15 cellular contexts compared by ENCODE assay signal in the genomic region with DNA sequence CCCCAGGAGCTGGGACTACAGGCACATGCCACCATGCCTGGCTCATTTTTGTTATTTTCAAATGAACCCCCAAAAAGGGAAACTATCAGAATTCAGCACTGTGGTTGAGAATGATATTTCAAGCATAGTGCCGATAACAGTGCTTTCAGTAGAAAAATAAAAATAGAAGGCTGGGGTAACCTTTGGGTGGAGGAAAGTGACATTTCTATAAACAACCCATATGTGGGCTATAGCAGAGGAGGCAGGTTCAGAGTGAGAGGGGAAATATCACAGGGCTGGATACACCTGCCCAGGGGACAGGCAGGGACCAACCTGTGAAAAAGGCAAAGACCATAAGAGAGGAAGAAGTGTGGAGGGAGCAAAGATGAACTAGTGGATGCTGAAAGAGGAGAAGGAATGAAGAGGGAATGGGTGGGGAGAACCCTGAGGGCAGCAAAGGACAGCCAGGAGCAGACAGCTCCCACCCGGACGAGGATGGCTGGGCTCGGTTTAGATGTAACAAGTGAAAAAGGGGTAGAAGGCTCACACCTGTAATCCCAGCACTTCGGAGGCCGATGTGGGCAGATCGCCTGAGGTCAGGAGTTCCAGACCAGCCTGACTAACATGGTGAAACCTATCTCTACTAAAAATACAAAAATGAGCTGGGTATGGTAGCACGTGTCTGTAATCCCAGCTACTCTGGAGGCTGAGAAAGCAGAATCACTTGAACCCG. TPM values are rescaled to one million over a fixed set of nuclear protein-coding genes. Genes with fewer than 3 reads are reported as not detected.
DNase-seq lines count a peak whose midpoint lies in the region; ATAC-seq and TF ChIP-seq lines count a peak whose summit lies in the region.
"Had no signal": no experiment of that assay in that cellular context is flagged by ENCODE, and none has a peak within 500 bp of the region (broad histone marks: within the 10 kb centered on the region; RNA-seq: fewer than 3 reads in every experiment).

No MANE protein-coding gene starts in this region.

- no peaks in the 10 kb centered on the region for H3F3A ChIP-seq in GM23338 (replicated peaks; ENCODE audit: low read depth)

- H3K4me2 ChIP-seq in mesenchymal stem cell (ENCODE audit: low read length, poor library complexity, severe bottlenecking): no peak overlapping the region
- H3K4me2 ChIP-seq in GM23338: no peak overlapping the region

- H2BK120ac ChIP-seq in mesenchymal stem cell (ENCODE audit: low read depth, low read length): no peak overlapping the region

- DNase-seq in T-helper 17 cell: no peak
- DNase-seq in mesenchymal stem cell: no peak
- DNase-seq in GM23338 (ENCODE audit: low spot score): no peak
- no peak for DNase-seq in cortex of kidney (lab: John Stamatoyannopoulos, UW)
- DNase-seq in hepatic stellate cell (ENCODE audit: low spot score): no peak
- DNase-seq: activated CD4-positive, alpha-beta T cell treated with anti-CD3 and anti-CD28 coated beads for 4 hours; amygdala; DMS79; H7; hippocampal formation; NCI-H2029 treated with DMSO at 0.1 percent for 48 hours; NCI-H524 treated with DMSO at 0.1 percent for 48 hours had no signal

- H3K14ac ChIP-seq in mesenchymal stem cell (ENCODE audit: low read length in 2 of 2): no peak overlapping the region

- peaks cover 41% of the 10 kb centered on the region for H3K4me1 Mint-ChIP-seq in T-helper 17 cell
- peaks cover 9% of the 10 kb centered on the region; the same call in 2 of the 3 replicates for H3K4me1 Mint-ChIP-seq in GM23338

- H2AK5ac ChIP-seq in mesenchymal stem cell (ENCODE audit: low read length, severe bottlenecking): no peak overlapping the region

- H3K18ac ChIP-seq in mesenchymal stem cell (ENCODE audit: low read depth in 1 of 2, low read length in 2 of 2): no peak overlapping the region

- no peaks in the 10 kb centered on the region for H3K79me2 ChIP-seq in GM23338 (replicated peaks; ENCODE audit: insufficient read depth)

- H3K27ac ChIP-seq in mesenchymal stem cell (ENCODE audit: low read length, poor library complexity, severe bottlenecking) (no peak overlapping the region), GM23338 (ENCODE audit: low read depth) (no peak overlapping the region)

- no peak overlapping the region for H3K4ac ChIP-seq in mesenchymal stem cell (ENCODE audit: low read depth in 1 of 2, low read length in 2 of 2)

- 91% methylated on average over 9 of the region's 9 CpGs for WGBS in mesenchymal stem cell

- peak overlapping the region; percentile 41 for H3K4me3 Mint-ChIP-seq in T-helper 17 cell
- H3K4me3 Mint-ChIP-seq in GM23338: no peak overlapping the region

- H3K4me1 ChIP-seq in mesenchymal stem cell (ENCODE audit: control insufficient read depth, insufficient read depth, low read depth, low read length): no peaks in the 10 kb centered on the region
- H3K4me1 ChIP-seq in GM23338 (ENCODE audit: insufficient read depth): no peaks in the 10 kb centered on the region

- peaks cover 2% of the 10 kb centered on the region for H3K36me3 Mint-ChIP-seq in T-helper 17 cell (ENCODE audit: low read depth)
- H3K36me3 Mint-ChIP-seq in GM23338 (ENCODE audit: low read depth): no peaks in the 10 kb centered on the region

- H3K9me3 ChIP-seq in T-helper 17 cell (ENCODE audit: control insufficient read depth, low read length, poor library complexity, severe bottlenecking): no peaks in the 10 kb centered on the region
- H3K9me3 ChIP-seq in mesenchymal stem cell (ENCODE audit: control insufficient read depth, low read length): peaks cover 2% of the 10 kb centered on the region

- H3K27me3 Mint-ChIP-seq in T-helper 17 cell (peaks cover 7% of the 10 kb centered on the region), GM23338 (ENCODE audit: insufficient read depth, low read depth, poor library complexity) (peaks cover 5% of the 10 kb centered on the region)

- H2AFZ ChIP-seq in mesenchymal stem cell (ENCODE audit: low read depth, low read length): peak overlapping the region; percentile 23
- H2AFZ ChIP-seq in GM23338: no peak overlapping the region; the same call in 1 of the 2 replicates

- H4K20me1 ChIP-seq in GM23338 (replicated peaks; ENCODE audit: insufficient read depth): no peaks in the 10 kb centered on the region

- no peak for TF ChIP-seq CTCF in GM23338 (conservative IDR thresholded peaks at IDR 0.05; ENCODE audit: low read depth in 2 of 2)

- H3K4me3 ChIP-seq in mesenchymal stem cell (ENCODE audit: insufficient read depth in 1 of 2, low read depth in 1 of 2, low read length in 2 of 2) (no peak overlapping the region), GM23338 (no peak overlapping the region)

- no peaks in the 10 kb centered on the region for H3K9me3 Mint-ChIP-seq in GM23338

- no peak overlapping the region for H4K91ac ChIP-seq in mesenchymal stem cell (ENCODE audit: low read length)

- no peaks in the 10 kb centered on the region for H3K36me3 ChIP-seq in mesenchymal stem cell (ENCODE audit: control insufficient read depth in 1 of 2, insufficient read depth in 2 of 2, low read depth in 1 of 2, low read length in 2 of 2)
- H3K36me3 ChIP-seq in GM23338 (ENCODE audit: insufficient read depth): no peaks in the 10 kb centered on the region

- no peak overlapping the region for H3K9ac ChIP-seq in mesenchymal stem cell (ENCODE audit: low read length)

- no peak overlapping the region for H2BK12ac ChIP-seq in mesenchymal stem cell (ENCODE audit: low read length in 2 of 2)

- H3K27ac Mint-ChIP-seq in T-helper 17 cell: no peak overlapping the region
- no peak overlapping the region for H3K27ac Mint-ChIP-seq in GM23338

- H3K27me3 ChIP-seq in mesenchymal stem cell (ENCODE audit: control insufficient read depth in 1 of 2, insufficient read depth in 1 of 2, low read length in 2 of 2) (no peaks in the 10 kb centered on the region), GM23338 (ENCODE audit: insufficient read depth) (no peaks in the 10 kb centered on the region)

- H2BK5ac ChIP-seq in mesenchymal stem cell (ENCODE audit: low read depth, low read length, poor library complexity, severe bottlenecking): no peak overlapping the region

- no peak overlapping the region for H4K8ac ChIP-seq in mesenchymal stem cell (ENCODE audit: low read length)

- no peaks in the 10 kb centered on the region for H3K79me1 ChIP-seq in mesenchymal stem cell (replicated peaks; ENCODE audit: low read length, poor library complexity, severe bottlenecking)

- no peak overlapping the region for H3K23ac ChIP-seq in mesenchymal stem cell (ENCODE audit: low read length in 2 of 2)

- no peak overlapping the region for H2BK15ac ChIP-seq in mesenchymal stem cell (ENCODE audit: low read depth, poor library complexity, severe bottlenecking)

- peak; percentile 33 for ATAC-seq in GM18502 (IDR thresholded peaks at IDR 0.05; ENCODE audit: poor library complexity, unreplicated experiment)
- peak; percentile 42 for ATAC-seq in GM21717 (IDR thresholded peaks at IDR 0.05; ENCODE audit: unreplicated experiment)
- no peak for ATAC-seq in T-helper 17 cell
- ATAC-seq in GM23338: no peak
- no peak for ATAC-seq in GM19328 (IDR thresholded peaks at IDR 0.05; ENCODE audit: unreplicated experiment)

- no peaks in the 10 kb centered on the region for H3K9me2 ChIP-seq in GM23338 (ENCODE audit: insufficient read depth)

TF ChIP-seq in GM23338, 12 proteins besides CTCF, POLR2A, EP300 and RAD21 (continues in another document):
- TF ChIP-seq NANOG (IDR thresholded peaks at IDR 0.05; ENCODE audit: borderline replicate concordance) (no peak), ZNF331 (CRISPR knock-in tag; IDR thresholded peaks at IDR 0.05; ENCODE audit: low read depth) (no peak), CREB1 (CRISPR knock-in tag; IDR thresholded peaks at IDR 0.05; ENCODE audit: low read depth) (no peak), EZH2phosphoT487 (IDR thresholded peaks at IDR 0.05; ENCODE audit: unreplicated experiment) (no peak)

RNA-seq across cellular contexts. Expression of a gene that starts 56.5 kb away (rescaled TPM):
- total RNA-seq in T-helper 17 cell: 10 to 100 TPM; 26.2 to 38.8 TPM
- polyA plus RNA-seq in mesenchymal stem cell (2013, experiment 1 of 2): 9.7 TPM
- 9.5 TPM for polyA plus RNA-seq in mesenchymal stem cell (2013, experiment 2 of 2)
- 3.5 and 6.1 TPM in 2 replicates for total RNA-seq in GM23338 (2014; rRNA removed; shearing (Covaris generic))
- polyA plus RNA-seq in GM23338 (2016; fragmentation: Nextera tagmentation; extraction: Ambion mirVana): 4.7 and 5.0 TPM in 2 replicates

Comparison
In these comparisons a context has a peak if more than half of its experiments do, and no peak if none do; other contexts are left out.
1. ATAC-seq: peak in GM18502 (single experiment) and GM21717 (single experiment); none in T-helper 17 cell (single experiment), GM23338 (single experiment) and GM19328 (single experiment).